In genomic region chr5:142492781-142493281, GRCh38 we compare ENCODE assay signal across 16 cellular contexts.
A peak's percentile ranks its signal among the peaks of the same experiment; 100 is the strongest.
DNase-seq lines count a peak whose midpoint lies in the region; ATAC-seq and TF ChIP-seq lines count a peak whose summit lies in the region.
"Had no signal": no experiment of that assay in that cellular context is flagged by ENCODE, and none has a peak within 500 bp of the region (broad histone marks: within the 10 kb centered on the region; RNA-seq: fewer than 3 reads in every experiment).

No MANE protein-coding gene starts in this region.

- WGBS in esophagus muscularis mucosa = 28% methylated on average over 6 of the region's 6 CpGs

- H3K9ac ChIP-seq in subcutaneous abdominal adipose tissue (ENCODE audit: low read length in 5 of 5) = peak overlapping the region in 1 of 5 donors; percentile 13

- DNase-seq in NCI-H226 (peak; percentile 11), esophagus muscularis mucosa (ENCODE audit: extremely low spot score) (no peak), medulla oblongata (ENCODE audit: extremely low spot score) (peak; percentile 12), hypothalamus (lab: John Stamatoyannopoulos, UW) (no peak), NCI-H748 treated with DMSO at 0.1 percent for 48 hours (lab: John Stamatoyannopoulos, UW) (no peak)
- DNase-seq: activated T-cell treated with anti-CD3 and anti-CD28 coated beads for 4 hours; C1 segment of cervical spinal cord; GF-D8; NCI-H1105; NCI-H526; stimulated activated CD4-positive, alpha-beta T cell treated with anti-CD3 and anti-CD28 coated beads, Interleukin-1b, Interleukin-23, amount 100 ng/mL, for 48 hours had no signal

- H3K4me1 ChIP-seq in esophagus muscularis mucosa (peaks cover 9 to 57% (median 44%) of the 10 kb centered on the region in 4 donors), subcutaneous abdominal adipose tissue (ENCODE audit: control insufficient read depth in 5 of 5, insufficient read depth in 5 of 5, low read length in 5 of 5) (peaks cover 3 to 41% (median 20%) of the 10 kb centered on the region in 5 donors)

- ATAC-seq in HG03095 (IDR thresholded peaks at IDR 0.05; ENCODE audit: unreplicated experiment) (no peak), GM18861 (IDR thresholded peaks at IDR 0.05; ENCODE audit: unreplicated experiment) (no peak)
- ATAC-seq: HCT116 had no signal

- TF ChIP-seq POLR2A in esophagus muscularis mucosa (IDR thresholded peaks at IDR 0.05; ENCODE audit: low read depth) = no peak

- H3K4me3 ChIP-seq in esophagus muscularis mucosa = no peak overlapping the region
- no peak overlapping the region for H3K4me3 ChIP-seq in subcutaneous abdominal adipose tissue (ENCODE audit: low read depth in 1 of 5, low read length in 5 of 5)
- H3K4me3 ChIP-seq: cardiac muscle cell had no signal

- H3K27ac ChIP-seq in esophagus muscularis mucosa (replicated peaks in 1 of 4) (peak overlapping the region; percentile 28 to 65 (median 45)), subcutaneous abdominal adipose tissue (ENCODE audit: low read depth, low read length) (peak overlapping the region; percentile 51)
- H3K27ac ChIP-seq: cardiac muscle cell had no signal

- H3K36me3 ChIP-seq in esophagus muscularis mucosa = no peaks in the 10 kb centered on the region
- no peaks in the 10 kb centered on the region for H3K36me3 ChIP-seq in subcutaneous abdominal adipose tissue (ENCODE audit: control insufficient read depth in 5 of 5, insufficient read depth in 5 of 5, low read length in 5 of 5)
- H3K36me3 ChIP-seq: cardiac muscle cell had no signal

- no peak for TF ChIP-seq EP300 in esophagus muscularis mucosa (IDR thresholded peaks at IDR 0.05)

- intact Hi-C loops in esophagus muscularis mucosa (cut with DNase I) = no loop called here

- TF ChIP-seq CTCF in esophagus muscularis mucosa (IDR thresholded peaks at IDR 0.05) = no peak

- H3K27me3 ChIP-seq in esophagus muscularis mucosa (no peaks in the 10 kb centered on the region), subcutaneous abdominal adipose tissue (ENCODE audit: control insufficient read depth in 5 of 5, insufficient read depth in 4 of 5, low read length in 5 of 5) (no peaks in the 10 kb centered on the region)

- H3K9me3 ChIP-seq in esophagus muscularis mucosa (no peaks in the 10 kb centered on the region), subcutaneous abdominal adipose tissue (ENCODE audit: control insufficient read depth in 5 of 5, low read length in 5 of 5) (no peaks in the 10 kb centered on the region)

Comparison
In these comparisons a context has a peak if more than half of its experiments do, and no peak if none do; other contexts are left out.
1. DNase-seq: peak in NCI-H226 (single experiment) and medulla oblongata (single experiment); none in esophagus muscularis mucosa (single experiment), hypothalamus (0 of 51) and NCI-H748 treated with DMSO at 0.1 percent for 48 hours (single experiment).